In genomic region chr3:58993547-58993946, GRCh38 we compare ENCODE assay signal across 8 cellular contexts.
"Had no signal": no experiment of that assay in that cellular context is flagged by ENCODE, and none has a peak within 500 bp of the region (broad histone marks: within the 10 kb centered on the region; RNA-seq: fewer than 3 reads in every experiment).

No MANE protein-coding gene starts in this region.

- H3K27ac Mint-ChIP-seq: IgD-negative memory B cell had no signal

- H3K36me3 Mint-ChIP-seq: IgD-negative memory B cell had no signal

- H3K27ac ChIP-seq: GM23248, KMS-11 had no signal

- DNase-seq: GOT3, H7, HCEC 1CT, Kasumi-1 had no signal

- FAIRE-seq: HTR-8/SVneo had no signal

- H3K4me3 ChIP-seq: GM23248 had no signal

- H3K4me3 Mint-ChIP-seq: IgD-negative memory B cell had no signal

- H3K9ac ChIP-seq: GM23248, KMS-11 had no signal

- H3K4me2 ChIP-seq: KMS-11 had no signal

- H2AFZ ChIP-seq: GM23248 had no signal
